8 cellular contexts compared by ENCODE assay signal in the genomic region with DNA sequence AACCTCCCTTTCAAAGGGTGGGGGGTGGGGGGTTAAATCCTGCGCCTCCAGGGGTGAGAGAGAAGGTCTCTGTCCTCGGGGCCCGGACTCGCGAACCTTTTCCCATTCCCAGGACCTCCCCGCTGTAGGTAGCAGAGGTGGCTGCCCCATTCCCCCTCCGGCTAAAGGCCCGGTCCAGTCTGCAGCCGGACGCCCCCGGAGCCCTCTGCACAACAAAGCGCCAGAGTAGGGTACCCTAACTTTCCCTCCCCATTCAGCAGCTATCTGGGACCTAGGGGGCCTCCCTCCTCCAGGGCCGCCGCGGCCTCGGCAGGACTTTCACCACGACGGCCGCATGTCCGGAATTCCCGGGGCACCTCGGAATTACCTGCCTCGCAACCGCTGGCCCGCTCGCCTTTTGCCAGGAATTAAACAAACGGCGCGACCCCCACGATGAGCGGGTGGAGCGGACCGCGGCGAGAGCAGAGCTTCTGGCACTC. TPM values are rescaled to one million over a fixed set of nuclear protein-coding genes. Genes with fewer than 3 reads are reported as not detected.
DNase-seq lines count a peak whose midpoint lies in the region; ATAC-seq and TF ChIP-seq lines count a peak whose summit lies in the region.

No MANE protein-coding gene starts in this region.

- no peaks in the 10 kb centered on the region for H3K9me3 ChIP-seq in hepatocyte (ENCODE audit: low read depth)
- H3K9me3 ChIP-seq in skeletal muscle satellite cell (replicated peaks; ENCODE audit: low read length): no peaks in the 10 kb centered on the region

- peaks cover 47% of the 10 kb centered on the region for H3K79me2 ChIP-seq in hepatocyte

- peak overlapping the region; percentile 87 for H3K4me3 Mint-ChIP-seq in activated naive CD8-positive, alpha-beta T cell treated with anti-CD3 and anti-CD28 coated beads for 36 hours

- H3K4me1 ChIP-seq in hepatocyte (ENCODE audit: insufficient read depth) (peaks cover 14% of the 10 kb centered on the region), skeletal muscle satellite cell (ENCODE audit: control insufficient read depth, insufficient read depth, low read length) (peaks cover 25% of the 10 kb centered on the region)

- peak overlapping the region; percentile 98 for H3K27ac ChIP-seq in hepatocyte

- peak overlapping the region; percentile 88 for H3K4me2 ChIP-seq in hepatocyte
- H3K4me2 ChIP-seq in skeletal muscle satellite cell (ENCODE audit: low read length): peak overlapping the region; percentile 99

- H3K27me3 ChIP-seq in hepatocyte (no peaks in the 10 kb centered on the region), skeletal muscle satellite cell (ENCODE audit: control insufficient read depth, insufficient read depth, low read length) (no peaks in the 10 kb centered on the region)

- H3K36me3 Mint-ChIP-seq in activated naive CD8-positive, alpha-beta T cell treated with anti-CD3 and anti-CD28 coated beads for 36 hours: peaks cover 44% of the 10 kb centered on the region

- H2AFZ ChIP-seq in hepatocyte: peak overlapping the region; percentile 76

- WGBS in hepatocyte (ENCODE audit: low lambda C conversion rate, missing lambda C conversion rate): under 1% methylated on average over 34 of the region's 35 CpGs

- H3K9me3 Mint-ChIP-seq in activated naive CD8-positive, alpha-beta T cell treated with anti-CD3 and anti-CD28 coated beads for 36 hours: no peaks in the 10 kb centered on the region

- DNase-seq in D341Med (ENCODE audit: low spot score) (peak; percentile 43), hepatocyte (ENCODE audit: low spot score) (peak; percentile 44), DMS114 treated with DMSO at 0.1 percent for 48 hours (lab: John Stamatoyannopoulos, UW; ENCODE audit: unreplicated experiment) (no peak), middle frontal gyrus (ENCODE audit: extremely low spot score, low spot score) (no peak)
- no peak for DNase-seq in Jurkat, Clone E6-1 (ENCODE audit: low read depth, low spot score)
- peak; percentile 12 for DNase-seq in activated naive CD8-positive, alpha-beta T cell treated with anti-CD3 and anti-CD28 coated beads for 36 hours

- H3K4me3 ChIP-seq in Jurkat, Clone E6-1 (ENCODE audit: low read length): peak overlapping the region; percentile 94
- H3K4me3 ChIP-seq in hepatocyte (peak overlapping the region; percentile 58), skeletal muscle satellite cell (ENCODE audit: low read length) (peak overlapping the region; percentile 94)

- H3K27me3 Mint-ChIP-seq in activated naive CD8-positive, alpha-beta T cell treated with anti-CD3 and anti-CD28 coated beads for 36 hours: peaks cover 15% of the 10 kb centered on the region

- no peaks in the 10 kb centered on the region for H3K9me2 ChIP-seq in hepatocyte (replicated peaks; ENCODE audit: insufficient read depth)

- H3K4me1 Mint-ChIP-seq in activated naive CD8-positive, alpha-beta T cell treated with anti-CD3 and anti-CD28 coated beads for 36 hours: peaks cover 33% of the 10 kb centered on the region

- H3K9ac ChIP-seq in skeletal muscle satellite cell (ENCODE audit: low read depth, low read length): peak overlapping the region; percentile 98

- no peak for ATAC-seq in GM21825 (IDR thresholded peaks at IDR 0.05; ENCODE audit: unreplicated experiment)

- H4K20me1 ChIP-seq in hepatocyte (ENCODE audit: insufficient read depth, poor library complexity, severe bottlenecking): peaks cover 13% of the 10 kb centered on the region

- peak overlapping the region; percentile 91 for H3K27ac Mint-ChIP-seq in activated naive CD8-positive, alpha-beta T cell treated with anti-CD3 and anti-CD28 coated beads for 36 hours

- no peak for TF ChIP-seq CTCF in hepatocyte (IDR thresholded peaks at IDR 0.05; ENCODE audit: poor library complexity)

- no peaks in the 10 kb centered on the region for H3K36me3 ChIP-seq in hepatocyte (replicated peaks; ENCODE audit: insufficient read depth, low read depth)
- H3K36me3 ChIP-seq in skeletal muscle satellite cell (ENCODE audit: insufficient read depth, low read length): peaks cover 21% of the 10 kb centered on the region

RNA-seq across cellular contexts. Expression of a gene that starts 1.7 kb away (rescaled TPM):
- 26.8 TPM for polyA plus RNA-seq in Jurkat, Clone E6-1 (2012; ENCODE audit: insufficient read depth, insufficient read length)
- total RNA-seq in activated naive CD8-positive, alpha-beta T cell treated with anti-CD3 and anti-CD28 coated beads for 36 hours: 100 to 1,000 TPM; 103 to 106 TPM
- total RNA-seq in hepatocyte: 64.5 and 69.6 TPM in 2 replicates
- 15.9 and 18.7 TPM in 2 replicates for polyA plus RNA-seq in hepatocyte
- total RNA-seq in skeletal muscle satellite cell (2012; rRNA removed): 47.4 and 67.2 TPM in 2 replicates

Comparison
In these comparisons a context has a peak if more than half of its experiments do, and no peak if none do; other contexts are left out.
1. DNase-seq: peak in D341Med (single experiment), activated naive CD8-positive, alpha-beta T cell treated with anti-CD3 and anti-CD28 coated beads for 36 hours (single experiment) and hepatocyte (single experiment); none in Jurkat, Clone E6-1 (single experiment), DMS114 treated with DMSO at 0.1 percent for 48 hours (single experiment) and middle frontal gyrus (single experiment).
2. Peak in every context shown above with its lines, with median percentiles within 50 percentile points of each other: H3K4me3 ChIP-seq.